8 cellular contexts compared by ENCODE assay signal in genomic region chr10:98134117-98134430, GRCh38. TPM values are rescaled to one million over a fixed set of nuclear protein-coding genes. Genes with fewer than 3 reads are reported as not detected.
DNase-seq lines count a peak whose midpoint lies in the region; TF ChIP-seq lines count a peak whose summit lies in the region.

No MANE protein-coding gene starts in this region.

- H3K27ac ChIP-seq in HUES48 (ENCODE audit: low read depth, low read length): no peak overlapping the region
- peak overlapping the region; percentile 91 for H3K27ac ChIP-seq in mammary epithelial cell (ENCODE audit: insufficient read depth, low read depth, low read length)

- H3K27me3 ChIP-seq in HUES48 (ENCODE audit: control insufficient read depth, insufficient read depth, low read length): no peaks in the 10 kb centered on the region
- H3K27me3 ChIP-seq in mammary epithelial cell (ENCODE audit: insufficient read depth, low read length): no peaks in the 10 kb centered on the region
- H3K27me3 ChIP-seq in mucosa of stomach (ENCODE audit: control insufficient read depth, insufficient read depth, low read length): no peaks in the 10 kb centered on the region

- TF ChIP-seq CTCF in AG09309 (IDR thresholded peaks at IDR 0.05; ENCODE audit: control insufficient read depth, insufficient read depth, low read depth, low read length, missing control alignments): no peak
- TF ChIP-seq CTCF in mammary epithelial cell (conservative IDR thresholded peaks at IDR 0.05 in 1 of 2, IDR thresholded peaks at IDR 0.05 in 1 of 2; ENCODE audit: extremely low read depth in 1 of 2, insufficient read depth in 1 of 2, low read depth in 1 of 2, low read length in 2 of 2): no peak

- peak overlapping the region; percentile 97 for H2AFZ ChIP-seq in mammary epithelial cell (ENCODE audit: low read depth, low read length)

- CTCF ChIA-PET in mammary epithelial cell (lab: Charles Lee; ENCODE audit: low non-redundant PET): interaction anchor here (0.6 kb wide), 2 partner anchors 93 to 220 kb away, joined by 3 to 4 read pairs; no protein-coding TSS in a partner anchor

- 5% methylated on average over 5 of the region's 5 CpGs for WGBS in mammary epithelial cell (ENCODE audit: low coverage, missing lambda C conversion rate)

- no peaks in the 10 kb centered on the region for H3K36me3 ChIP-seq in HUES48 (ENCODE audit: control insufficient read depth, insufficient read depth, low read length)
- no peaks in the 10 kb centered on the region for H3K36me3 ChIP-seq in mammary epithelial cell (ENCODE audit: insufficient read depth, low read length)
- H3K36me3 ChIP-seq in mucosa of stomach (ENCODE audit: control insufficient read depth, insufficient read depth, low read length): no peaks in the 10 kb centered on the region

- no TSS peak for BruUV-seq in mammary epithelial cell (replicated peaks; lab: Mats Ljungman, UMichigan)

- DNase-seq in AG09309 (ENCODE audit: low read depth) (no peak), mammary epithelial cell (no peak), NCI-H2081 treated with DMSO at 0.1 percent for 48 hours (lab: John Stamatoyannopoulos, UW) (no peak), DMS153 (lab: John Stamatoyannopoulos, UW) (no peak), HPDE6-E6E7 (ENCODE audit: extremely low spot score) (no peak), H4 (ENCODE audit: low spot score) (no peak)

- H3K9me3 ChIP-seq in HUES48 (ENCODE audit: control insufficient read depth, insufficient read depth, low read length) (no peaks in the 10 kb centered on the region), mammary epithelial cell (replicated peaks; ENCODE audit: insufficient read depth, low read length) (no peaks in the 10 kb centered on the region), mucosa of stomach (ENCODE audit: control insufficient read depth, low read length) (no peaks in the 10 kb centered on the region)

- H4K20me1 ChIP-seq in mammary epithelial cell (ENCODE audit: insufficient read depth, low read length): peaks cover 6% of the 10 kb centered on the region

- H3K79me2 ChIP-seq in mammary epithelial cell (ENCODE audit: insufficient read depth, low read length): peaks cover 46% of the 10 kb centered on the region

- intact Hi-C loops in mammary epithelial cell (cut with micrococcal nuclease): no loop called here

- H3K4me3 ChIP-seq in AG09309 (ENCODE audit: control insufficient read depth, low read depth, low read length) (peak overlapping the region; percentile 68), HUES48 (ENCODE audit: low read depth, low read length) (peak overlapping the region; percentile 89), mammary epithelial cell (replicated peaks in 1 of 3; ENCODE audit: insufficient read depth in 1 of 3, low read depth in 2 of 3, low read length in 3 of 3) (peak overlapping the region; percentile 83 to 91 (median 85)), mucosa of stomach (ENCODE audit: low read length) (peak overlapping the region; percentile 71)

- dilution Hi-C loops in mammary epithelial cell (cut with HindIII; ENCODE audit: low sequenced_read_pairs): no loop called here

- in situ Hi-C loops in mammary epithelial cell (cut with MboI; ENCODE audit: low sequenced_read_pairs in 2 of 2): no loop called here

- H3K9ac ChIP-seq in HUES48 (ENCODE audit: low read depth, low read length): no peak overlapping the region
- peak overlapping the region; percentile 93 for H3K9ac ChIP-seq in mammary epithelial cell (ENCODE audit: insufficient read depth, low read length)
- H3K9ac ChIP-seq in mucosa of stomach (ENCODE audit: low read length): peak overlapping the region; percentile 100

- peak overlapping the region; percentile 72 for H3K4me2 ChIP-seq in mammary epithelial cell (ENCODE audit: insufficient read depth, low read depth, low read length)

- H3K4me1 ChIP-seq in HUES48 (ENCODE audit: control insufficient read depth, insufficient read depth, low read length) (no peaks in the 10 kb centered on the region), mammary epithelial cell (ENCODE audit: insufficient read depth, low read length) (peaks cover 11% of the 10 kb centered on the region), mucosa of stomach (ENCODE audit: control insufficient read depth, insufficient read depth, low read length) (peaks cover 4% of the 10 kb centered on the region)

RNA-seq across cellular contexts. Expression of gene R3HCC1L, which starts 0.4 kb away (rescaled TPM):
- 10 to 100 TPM; 10.3 to 13.8 TPM for total RNA-seq in mammary epithelial cell
- polyA plus RNA-seq in mammary epithelial cell: 8.2 TPM
- polyA minus RNA-seq in mammary epithelial cell: 24.7 TPM
- 9.8 and 10.5 TPM in 2 replicates for total RNA-seq in H4 (2014; rRNA removed; shearing (Covaris generic))
